ENCODE assay signal across 18 cellular contexts in the genomic region with DNA sequence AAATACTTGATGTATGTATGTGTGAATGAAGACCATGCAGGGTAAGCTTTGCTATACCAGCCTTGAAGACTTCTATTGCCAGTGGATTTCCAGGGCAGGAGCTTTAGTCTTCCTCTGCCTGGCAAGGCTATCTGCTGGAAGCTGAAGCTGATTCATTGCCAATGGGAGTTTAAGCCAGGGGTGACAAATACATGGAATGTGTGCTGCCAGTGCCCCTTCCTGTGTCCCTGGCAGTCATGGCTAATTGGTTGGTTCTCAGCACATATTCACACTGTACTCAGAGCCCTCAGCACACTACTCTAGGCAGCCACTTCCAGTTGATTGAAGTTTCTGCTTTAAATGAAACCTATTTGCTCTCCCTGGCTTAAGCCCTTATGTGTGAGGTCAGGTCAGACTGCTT. TPM values are rescaled to one million over a fixed set of nuclear protein-coding genes. Genes with fewer than 3 reads are reported as not detected.
A peak's percentile ranks its signal among the peaks of the same experiment; 100 is the strongest.
DNase-seq lines count a peak whose midpoint lies in the region; ATAC-seq and TF ChIP-seq lines count a peak whose summit lies in the region.
"Had no signal": no experiment of that assay in that cellular context is flagged by ENCODE, and none has a peak within 500 bp of the region (broad histone marks: within the 10 kb centered on the region; RNA-seq: fewer than 3 reads in every experiment).

No MANE protein-coding gene starts in this region.

- H3K27me3 Mint-ChIP-seq in activated CD4-positive, alpha-beta T cell treated with anti-CD3 and anti-CD28 coated beads for 36 hours: no peaks in the 10 kb centered on the region
- H3K27me3 Mint-ChIP-seq: activated T-cell treated with anti-CD3 and anti-CD28 coated beads, Interleukin-2, amount 50 U/mL, for 24 hours; naive B cell had no signal

- no peak for DNase-seq in activated CD4-positive, alpha-beta T cell treated with anti-CD3 and anti-CD28 coated beads for 36 hours
- DNase-seq in activated CD4-positive, alpha-beta T cell treated with anti-CD3 and anti-CD28 coated beads for 4 hours: no peak
- peak in 1 of 2 donors; percentile 58 for DNase-seq in heart right ventricle
- no peak for DNase-seq in NCI-H524 (lab: John Stamatoyannopoulos, UW)
- DNase-seq: activated CD4-positive, CD25-positive, alpha-beta regulatory T cell; activated T-cell treated with anti-CD3 and anti-CD28 coated beads, Interleukin-2, amount 50 U/mL, for 24 hours; effector CD8-positive, alpha-beta T cell; foreskin melanocyte; KG1; naive B cell; NCI-H187; small intestine; thyroid gland had no signal

- H3K27me3 ChIP-seq in SU-DHL-6 (ENCODE audit: low read length) (no peaks in the 10 kb centered on the region), heart right ventricle (no peaks in the 10 kb centered on the region), skeletal muscle satellite cell (ENCODE audit: control insufficient read depth, insufficient read depth, low read length) (no peaks in the 10 kb centered on the region)
- H3K27me3 ChIP-seq: thyroid gland had no signal

- no peaks in the 10 kb centered on the region for H4K20me1 ChIP-seq in SU-DHL-6 (ENCODE audit: low read depth, low read length)

- H3K4me1 Mint-ChIP-seq in activated CD4-positive, alpha-beta T cell treated with anti-CD3 and anti-CD28 coated beads for 36 hours: peaks cover 23% of the 10 kb centered on the region

- no peaks in the 10 kb centered on the region for H3K9me3 ChIP-seq in SU-DHL-6 (ENCODE audit: insufficient read depth, low read length)
- H3K9me3 ChIP-seq in heart right ventricle: no peaks in the 10 kb centered on the region
- no peaks in the 10 kb centered on the region for H3K9me3 ChIP-seq in skeletal muscle satellite cell (replicated peaks; ENCODE audit: low read length)
- H3K9me3 ChIP-seq: thyroid gland had no signal

- no peak overlapping the region for H3K4me3 ChIP-seq in SU-DHL-6 (ENCODE audit: insufficient read depth, low read length, poor library complexity, severe bottlenecking)
- H3K4me3 ChIP-seq in heart right ventricle: no peak overlapping the region
- H3K4me3 ChIP-seq in skeletal muscle satellite cell (ENCODE audit: low read length): peak overlapping the region; percentile 78
- H3K4me3 ChIP-seq: thyroid gland had no signal

- H3K4me3 Mint-ChIP-seq in activated CD4-positive, alpha-beta T cell treated with anti-CD3 and anti-CD28 coated beads for 36 hours: peak overlapping the region; percentile 81

- no peak overlapping the region for H3K9ac ChIP-seq in SU-DHL-6 (ENCODE audit: low read length)
- no peak overlapping the region for H3K9ac ChIP-seq in skeletal muscle satellite cell (ENCODE audit: low read depth, low read length)

- CTCF ChIA-PET in activated CD4-positive, alpha-beta T cell treated with anti-CD3 and anti-CD28 coated beads for 36 hours (lab: Charles Lee): interaction anchor here (0.5 to 1.1 kb wide), 3 partner anchors 138 to 167 kb away, joined by 3 read pairs; no protein-coding TSS in a partner anchor

- no peaks in the 10 kb centered on the region for H3K36me3 Mint-ChIP-seq in activated CD4-positive, alpha-beta T cell treated with anti-CD3 and anti-CD28 coated beads for 36 hours (ENCODE audit: low read depth)
- H3K36me3 Mint-ChIP-seq: naive B cell had no signal

- POLR2A ChIA-PET in activated CD4-positive, alpha-beta T cell treated with anti-CD3 and anti-CD28 coated beads for 36 hours (lab: Charles Lee): no interaction called here

- no peak overlapping the region for H3K27ac Mint-ChIP-seq in activated CD4-positive, alpha-beta T cell treated with anti-CD3 and anti-CD28 coated beads for 36 hours

- H3K36me3 ChIP-seq in SU-DHL-6 (ENCODE audit: low read length): no peaks in the 10 kb centered on the region
- H3K36me3 ChIP-seq in heart right ventricle: peaks cover 0 to 6% (median 0%) of the 10 kb centered on the region in 9 donors
- H3K36me3 ChIP-seq in skeletal muscle satellite cell (ENCODE audit: insufficient read depth, low read length): peaks cover under 1% of the 10 kb centered on the region
- H3K36me3 ChIP-seq: thyroid gland had no signal

- intact Hi-C loops in activated CD4-positive, alpha-beta T cell treated with anti-CD3 and anti-CD28 coated beads for 36 hours (cut with DNase I, micrococcal nuclease): loop anchor here (2.0 to 5.0 kb wide), 5 partner anchors 43 to 377 kb away; a partner anchor contains a TSS
- intact Hi-C loops in heart right ventricle (cut with DNase I): loop anchor here in 9 of 10 donors (2.0 to 10.0 kb wide), 12 partner anchors 101 to 349 kb away; no protein-coding TSS in a partner anchor

- no peaks in the 10 kb centered on the region for H3K9me2 ChIP-seq in SU-DHL-6 (replicated peaks; ENCODE audit: insufficient read depth, low read length)

- peaks cover 3 to 68% (median 41%) of the 10 kb centered on the region in 9 donors for H3K4me1 ChIP-seq in heart right ventricle
- peaks cover 23% of the 10 kb centered on the region for H3K4me1 ChIP-seq in skeletal muscle satellite cell (ENCODE audit: control insufficient read depth, insufficient read depth, low read length)

- H3K79me2 ChIP-seq in SU-DHL-6 (ENCODE audit: insufficient read depth, low read length): no peaks in the 10 kb centered on the region; the same call in 1 of the 2 replicates

- no peak for ATAC-seq in activated CD4-positive, alpha-beta T cell treated with anti-CD3 and anti-CD28 coated beads for 36 hours
- peak in 7 of 8 donors; percentile 10 to 68 (median 38) for ATAC-seq in heart right ventricle
- no peak for ATAC-seq in HG02870 (IDR thresholded peaks at IDR 0.05; ENCODE audit: unreplicated experiment)
- ATAC-seq in HG03095 (IDR thresholded peaks at IDR 0.05; ENCODE audit: unreplicated experiment): no peak

- H3K9me3 Mint-ChIP-seq in activated CD4-positive, alpha-beta T cell treated with anti-CD3 and anti-CD28 coated beads for 36 hours (ENCODE audit: low read depth): no peaks in the 10 kb centered on the region
- H3K9me3 Mint-ChIP-seq: activated T-cell treated with anti-CD3 and anti-CD28 coated beads, Interleukin-2, amount 50 U/mL, for 24 hours; naive B cell had no signal

- TF ChIP-seq CTCF in SU-DHL-6 (IDR thresholded peaks at IDR 0.05; ENCODE audit: insufficient read depth, low read length, poor library complexity, severe bottlenecking) (no peak), heart right ventricle (IDR thresholded peaks at IDR 0.05) (no peak)

- H2AFZ ChIP-seq in SU-DHL-6 (ENCODE audit: low read depth, low read length, severe bottlenecking): no peak overlapping the region

- H3K27ac ChIP-seq in SU-DHL-6 (ENCODE audit: low read depth, low read length) (no peak overlapping the region), heart right ventricle (peak overlapping the region; percentile 30 to 92 (median 84))
- H3K27ac ChIP-seq: 22Rv1, thyroid gland had no signal

- H3F3A ChIP-seq in SU-DHL-6 (ENCODE audit: insufficient read depth): no peaks in the 10 kb centered on the region

- H3K4me2 ChIP-seq in SU-DHL-6 (ENCODE audit: low read depth, low read length, poor library complexity, severe bottlenecking) (peak overlapping the region; percentile 63), skeletal muscle satellite cell (ENCODE audit: low read length) (no peak overlapping the region)

RNA-seq across cellular contexts. Expression of a gene that starts 1.5 kb away (rescaled TPM):
- total RNA-seq in activated CD4-positive, alpha-beta T cell treated with anti-CD3 and anti-CD28 coated beads for 36 hours: 1 to 10 TPM; 3.4 to 5.4 TPM
- 1 to 10 TPM; 3.4 to 9.3 (median 5.8) TPM for total RNA-seq in heart right ventricle
- 1 to 10 TPM in 1 of 2 donors, under 1 TPM in 1; 0.83 to 1.6 TPM for polyA plus RNA-seq in heart right ventricle
- 8.3 and 8.9 TPM in 2 replicates for total RNA-seq in skeletal muscle satellite cell (2012; rRNA removed)

RNA-seq across cellular contexts. Expression of a gene that starts 43.0 kb away (rescaled TPM):
- 10 to 100 TPM; 23.8 to 28.4 TPM for total RNA-seq in activated CD4-positive, alpha-beta T cell treated with anti-CD3 and anti-CD28 coated beads for 36 hours
- 100 to 1,000 TPM in 5 of 10 donors, 10 to 100 TPM in 5; 96.7 to 136 (median 102) TPM for total RNA-seq in heart right ventricle
- 10 to 100 TPM; 81.2 to 95.4 TPM for polyA plus RNA-seq in heart right ventricle
- 112 and 127 TPM in 2 replicates for total RNA-seq in skeletal muscle satellite cell (2012; rRNA removed)

Comparison
In these comparisons a context has a peak if more than half of its experiments do, and no peak if none do; other contexts are left out.
1. ATAC-seq: peak in heart right ventricle (7 of 8); none in activated CD4-positive, alpha-beta T cell treated with anti-CD3 and anti-CD28 coated beads for 36 hours (single experiment), HG02870 (single experiment) and HG03095 (single experiment).